8 cellular contexts compared by ENCODE assay signal in the genomic region with DNA sequence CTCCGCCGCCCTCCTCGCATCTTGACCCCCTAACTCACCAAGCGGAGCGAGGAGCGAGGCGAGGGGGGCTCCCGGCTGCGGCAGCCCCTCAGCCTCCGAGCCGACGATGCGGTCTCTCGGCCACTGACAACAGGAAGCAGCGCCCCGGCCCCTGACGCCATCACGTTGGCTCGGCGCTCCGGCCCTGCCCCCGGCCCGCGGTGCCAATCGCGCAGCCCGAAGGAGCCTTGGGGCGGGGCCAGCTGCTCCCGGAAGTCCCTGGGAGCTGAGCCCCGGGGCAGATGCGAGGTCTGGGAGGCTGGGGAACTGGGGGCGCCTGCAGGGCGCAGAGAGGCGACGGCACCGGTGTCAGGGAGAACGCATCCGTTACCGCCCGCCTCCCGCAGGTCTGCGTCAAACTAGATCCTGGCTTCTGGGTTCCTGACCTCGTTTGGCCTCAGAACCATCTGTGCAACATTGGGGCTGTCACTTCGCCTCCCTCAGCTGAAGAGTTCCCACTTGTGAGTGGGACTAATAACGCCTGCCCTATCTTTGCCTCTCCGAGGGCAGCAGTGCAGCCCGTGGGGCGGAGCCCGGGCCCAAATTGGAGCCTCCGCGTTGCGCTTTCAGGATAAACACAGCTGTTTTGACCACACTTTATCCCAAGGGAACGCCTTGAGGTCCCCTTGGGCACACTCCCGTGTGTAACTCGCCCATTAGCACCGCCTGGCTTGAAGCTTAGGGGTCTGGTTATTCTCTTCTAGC.
A peak's percentile ranks its signal among the peaks of the same experiment; 100 is the strongest.
DNase-seq lines count a peak whose midpoint lies in the region; ATAC-seq and TF ChIP-seq lines count a peak whose summit lies in the region.
"Not testable (repeated sequence)": the region's sequence is repeated elsewhere in the genome, so short reads cannot be mapped to it uniquely, and the experiment has no call there.

No MANE protein-coding gene starts in this region.

- intact Hi-C loops in CD4-positive, alpha-beta T cell (cut with DNase I, micrococcal nuclease), result not testable (repeated sequence)

- POLR2A ChIA-PET in CD4-positive, alpha-beta T cell (lab: Charles Lee), result interaction anchor here (0.9 kb wide), 1 partner anchor 220 kb away, joined by 4 read pairs; no protein-coding TSS in a partner anchor

- peak overlapping the region; percentile 92 for H3K4me3 Mint-ChIP-seq in CD4-positive, alpha-beta T cell
- peak overlapping the region; percentile 93 to 94 for H3K4me3 Mint-ChIP-seq in effector memory CD8-positive, alpha-beta T cell
- peak overlapping the region; percentile 93 for H3K4me3 Mint-ChIP-seq in memory B cell

- peak; percentile 70 to 86 (median 77) for DNase-seq in CD4-positive, alpha-beta T cell
- DNase-seq in NK-92 (lab: John Stamatoyannopoulos, UW; ENCODE audit: unreplicated experiment) (peak; percentile 19), memory B cell (ENCODE audit: low spot score in 2 of 2) (peak; percentile 80 to 82)
- DNase-seq in activated CD8-positive, alpha-beta memory T cell treated with anti-CD3 and anti-CD28 coated beads for 4 hours (ENCODE audit: low read depth in 2 of 2), result peak; percentile 60 to 66
- peak; percentile 81 to 84 (median 81) for DNase-seq in effector memory CD8-positive, alpha-beta T cell
- peak; percentile 65 to 84 (median 75) for DNase-seq in stimulated activated CD4-positive, alpha-beta T cell treated with anti-CD3 and anti-CD28 coated beads, TNF-alpha, amount 100 ng/mL, for 24 hours (ENCODE audit: low read depth in 3 of 3)

- CTCF ChIA-PET in CD4-positive, alpha-beta T cell (lab: Charles Lee), result interaction anchor here (1.1 kb wide), 1 partner anchor 125 kb away, joined by 6 read pairs; no protein-coding TSS in a partner anchor

- H3K36me3 Mint-ChIP-seq in CD4-positive, alpha-beta T cell (ENCODE audit: low read depth), result peaks cover 10% of the 10 kb centered on the region
- H3K36me3 Mint-ChIP-seq in effector memory CD8-positive, alpha-beta T cell (ENCODE audit: insufficient read depth), result peaks cover 28% of the 10 kb centered on the region
- not testable (repeated sequence) for H3K36me3 Mint-ChIP-seq in memory B cell

- not testable (repeated sequence) for H3K27me3 Mint-ChIP-seq in CD4-positive, alpha-beta T cell; effector memory CD8-positive, alpha-beta T cell; memory B cell

- peak overlapping the region; percentile 90 for H3K27ac Mint-ChIP-seq in CD4-positive, alpha-beta T cell
- peak overlapping the region; percentile 95 to 96 for H3K27ac Mint-ChIP-seq in effector memory CD8-positive, alpha-beta T cell
- peak overlapping the region; percentile 96 for H3K27ac Mint-ChIP-seq in memory B cell

- H3K9me3 Mint-ChIP-seq in CD4-positive, alpha-beta T cell; effector memory CD8-positive, alpha-beta T cell; memory B cell: not testable (repeated sequence)

- H3K27ac ChIP-seq in CD4-positive, alpha-beta T cell (ENCODE audit: low read depth, low read length), result peak overlapping the region; percentile 56

- H3K4me1 Mint-ChIP-seq in CD4-positive, alpha-beta T cell (ENCODE audit: low read depth), result peaks cover 16% of the 10 kb centered on the region
- H3K4me1 Mint-ChIP-seq in effector memory CD8-positive, alpha-beta T cell (ENCODE audit: low read depth in 2 of 2), result peaks cover 22% of the 10 kb centered on the region in 2 donors
- H3K4me1 Mint-ChIP-seq in memory B cell, result peaks cover 17% of the 10 kb centered on the region

- not testable (repeated sequence) for H3K27me3 ChIP-seq in CD4-positive, alpha-beta T cell (ENCODE audit: control insufficient read depth, insufficient read depth, low read length)

- not testable (repeated sequence) for H3K9me3 ChIP-seq in CD4-positive, alpha-beta T cell (ENCODE audit: control insufficient read depth, low read length)

- ATAC-seq in CD4-positive, alpha-beta T cell (ENCODE audit: poor library complexity), result peak; percentile 93
- ATAC-seq in GM19452 (IDR thresholded peaks at IDR 0.05; ENCODE audit: unreplicated experiment), result peak; percentile 96
- peak; percentile 96 for ATAC-seq in HG03521 (IDR thresholded peaks at IDR 0.05; ENCODE audit: unreplicated experiment)
- peak; percentile 90 for ATAC-seq in effector memory CD8-positive, alpha-beta T cell (replicated peaks)
- ATAC-seq in memory B cell (ENCODE audit: low read depth), result peak; percentile 91

- not testable (repeated sequence) for TF ChIP-seq CTCF in CD4-positive, alpha-beta T cell (IDR thresholded peaks at IDR 0.05)

Comparison
In these comparisons a context has a peak if more than half of its experiments do, and no peak if none do; other contexts are left out.
1. Peak in every context shown above with its lines: DNase-seq, ATAC-seq and H3K27ac ChIP-seq.
2. DNase-seq: peak in every context shown above with its lines; median percentile 81 in effector memory CD8-positive, alpha-beta T cell; 81 in memory B cell; 77 in CD4-positive, alpha-beta T cell; 75 in stimulated activated CD4-positive, alpha-beta T cell treated with anti-CD3 and anti-CD28 coated beads, TNF-alpha, amount 100 ng/mL, for 24 hours; 63 in activated CD8-positive, alpha-beta memory T cell treated with anti-CD3 and anti-CD28 coated beads for 4 hours; 19 in NK-92.